In the genomic region with DNA sequence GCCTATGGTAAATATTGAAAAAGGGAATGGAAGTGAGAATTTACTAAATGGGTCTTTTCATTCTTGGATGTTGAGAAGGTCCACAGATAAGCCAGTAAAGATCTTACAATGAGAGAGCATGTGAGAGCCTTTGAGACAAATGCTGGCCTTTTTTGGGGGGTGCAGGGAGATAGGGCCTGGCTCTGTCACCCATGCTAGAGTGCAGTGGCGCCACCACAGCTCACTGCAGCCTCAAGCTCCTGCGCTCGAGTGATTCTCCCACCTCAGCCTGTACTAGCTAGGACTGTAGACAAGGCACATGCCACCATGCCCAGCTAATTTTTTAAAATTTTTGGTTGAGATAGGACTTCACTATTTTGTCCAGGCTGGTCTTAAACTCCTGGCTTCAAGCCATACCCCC, we compare ENCODE assay signal across 30 cellular contexts.
DNase-seq lines count a peak whose midpoint lies in the region; ATAC-seq, FAIRE-seq and TF ChIP-seq lines count a peak whose summit lies in the region.
"Had no signal": no experiment of that assay in that cellular context is flagged by ENCODE, and none has a peak within 500 bp of the region (broad histone marks: within the 10 kb centered on the region; RNA-seq: fewer than 3 reads in every experiment).

No MANE protein-coding gene starts in this region.

- no peak for ATAC-seq in HG03280 (IDR thresholded peaks at IDR 0.05; ENCODE audit: unreplicated experiment)
- ATAC-seq: left lung; naive thymus-derived CD8-positive, alpha-beta T cell had no signal

- H3K23me2 ChIP-seq in H9 (ENCODE audit: insufficient read length, low read depth, low read length, poor library complexity, severe bottlenecking), result no peaks in the 10 kb centered on the region

- TF ChIP-seq CTCF in H9 (conservative IDR thresholded peaks at IDR 0.05), result peak; percentile 51
- no peak for TF ChIP-seq CTCF in SK-N-SH (IDR thresholded peaks at IDR 0.05)
- peak; percentile 33 for TF ChIP-seq CTCF in neural progenitor cell (IDR thresholded peaks at IDR 0.05)

- H2BK120ac ChIP-seq in H9 (ENCODE audit: low read depth, low read length, poor library complexity, severe bottlenecking), result no peak overlapping the region

- H3K9ac ChIP-seq in H9 (ENCODE audit: extremely low read depth, insufficient read length, low read length) (no peak overlapping the region), SK-N-SH (no peak overlapping the region), neural progenitor cell (no peak overlapping the region)

- no peak overlapping the region for H3K56ac ChIP-seq in H9 (ENCODE audit: insufficient read length, low read depth, low read length)

- H3K4me1 Mint-ChIP-seq in H9, result peaks cover 9 to 12% of the 10 kb centered on the region in 2 experiments
- H3K4me1 Mint-ChIP-seq in neural progenitor cell, result no peaks in the 10 kb centered on the region
- H3K4me1 Mint-ChIP-seq: activated naive CD8-positive, alpha-beta T cell treated with anti-CD3 and anti-CD28 coated beads for 36 hours; B cell; immature natural killer cell; mesothelial cell of epicardium; naive thymus-derived CD8-positive, alpha-beta T cell had no signal

- H3K27me3 ChIP-seq in H9 (ENCODE audit: insufficient read depth, low read length) (no peaks in the 10 kb centered on the region), SK-N-SH (ENCODE audit: insufficient read depth) (no peaks in the 10 kb centered on the region), neural progenitor cell (no peaks in the 10 kb centered on the region)
- H3K27me3 ChIP-seq: left lung, MG63, tibial nerve had no signal

- H3K36me3 ChIP-seq in SK-N-SH (replicated peaks in 1 of 2; ENCODE audit: control insufficient read depth in 1 of 2, insufficient read depth in 2 of 2, low read length in 1 of 2) (peaks cover 34 to 50% of the 10 kb centered on the region in 2 experiments), neural progenitor cell (no peaks in the 10 kb centered on the region)

- no peak overlapping the region for H2AK5ac ChIP-seq in H9 (ENCODE audit: insufficient read length, low read length)

- TF ChIP-seq RAD21 in SK-N-SH (IDR thresholded peaks at IDR 0.05; ENCODE audit: low read length), result peak; percentile 33; the same call in 1 of the 2 replicates

- TF ChIP-seq POLR2A in GM12891 (IDR thresholded peaks at IDR 0.05; ENCODE audit: low read depth, low read length), result no peak

- H3K79me2 ChIP-seq in H9 (ENCODE audit: insufficient read depth, low read length) (no peaks in the 10 kb centered on the region), SK-N-SH (ENCODE audit: insufficient read depth) (no peaks in the 10 kb centered on the region; the same call in 1 of the 2 replicates), neural progenitor cell (ENCODE audit: low read depth) (no peaks in the 10 kb centered on the region)

- H3K4me3 ChIP-seq in SK-N-SH (ENCODE audit: low read depth in 2 of 2, low read length in 1 of 2), result no peak overlapping the region
- H3K4me3 ChIP-seq in neural progenitor cell, result no peak overlapping the region
- H3K4me3 ChIP-seq: left lung, MG63, tibial nerve had no signal

- H3K4me3 Mint-ChIP-seq in H9, result no peak overlapping the region
- no peak overlapping the region for H3K4me3 Mint-ChIP-seq in neural progenitor cell
- H3K4me3 Mint-ChIP-seq: activated naive CD8-positive, alpha-beta T cell treated with anti-CD3 and anti-CD28 coated beads for 36 hours; B cell; immature natural killer cell; mesothelial cell of epicardium; naive thymus-derived CD8-positive, alpha-beta T cell; stimulated activated naive CD8-positive, alpha-beta T cell treated with anti-CD3 and anti-CD28 coated beads, Interleukin-15, Interleukin-2, amounts not matched to agents 100 ng/mL and 50 ng/mL, for 24 hours had no signal

- H3K9me3 ChIP-seq in H9 (ENCODE audit: control insufficient read depth, low read depth, low read length) (no peaks in the 10 kb centered on the region), SK-N-SH (no peaks in the 10 kb centered on the region), neural progenitor cell (ENCODE audit: low read depth) (no peaks in the 10 kb centered on the region)
- H3K9me3 ChIP-seq: left lung, MG63, tibial nerve had no signal

- no peak overlapping the region for H3K27ac Mint-ChIP-seq in H9
- no peak overlapping the region for H3K27ac Mint-ChIP-seq in neural progenitor cell
- H3K27ac Mint-ChIP-seq: activated naive CD8-positive, alpha-beta T cell treated with anti-CD3 and anti-CD28 coated beads for 36 hours; B cell; immature natural killer cell; mesothelial cell of epicardium; stimulated activated naive CD8-positive, alpha-beta T cell treated with anti-CD3 and anti-CD28 coated beads, Interleukin-15, Interleukin-2, amounts not matched to agents 100 ng/mL and 50 ng/mL, for 24 hours had no signal

- no peaks in the 10 kb centered on the region for H4K20me1 ChIP-seq in H9 (ENCODE audit: control insufficient read depth, insufficient read depth, insufficient read length)
- no peaks in the 10 kb centered on the region for H4K20me1 ChIP-seq in SK-N-SH (ENCODE audit: insufficient read depth)
- H4K20me1 ChIP-seq in neural progenitor cell (ENCODE audit: low read depth), result no peaks in the 10 kb centered on the region

- H3K27me3 Mint-ChIP-seq in H9 (ENCODE audit: low read depth), result no peaks in the 10 kb centered on the region
- no peaks in the 10 kb centered on the region for H3K27me3 Mint-ChIP-seq in neural progenitor cell (ENCODE audit: insufficient read depth, low read depth)
- H3K27me3 Mint-ChIP-seq: activated naive CD8-positive, alpha-beta T cell treated with anti-CD3 and anti-CD28 coated beads for 36 hours; B cell; naive thymus-derived CD8-positive, alpha-beta T cell; stimulated activated naive CD8-positive, alpha-beta T cell treated with anti-CD3 and anti-CD28 coated beads, Interleukin-15, Interleukin-2, amounts not matched to agents 100 ng/mL and 50 ng/mL, for 24 hours had no signal

- no peak overlapping the region for H4K8ac ChIP-seq in H9 (replicated peaks; ENCODE audit: insufficient read length, low read depth, low read length)

- H3K27ac ChIP-seq in H9 (ENCODE audit: insufficient read length, low read depth, low read length) (no peak overlapping the region), SK-N-SH (ENCODE audit: low read depth in 2 of 2, low read length in 1 of 2) (no peak overlapping the region), neural progenitor cell (no peak overlapping the region)
- H3K27ac ChIP-seq: left lung, tibial nerve had no signal

- no peak overlapping the region for H2BK20ac ChIP-seq in H9 (ENCODE audit: low read depth, low read length, poor library complexity, severe bottlenecking)

- H3K36me3 Mint-ChIP-seq in H9 (ENCODE audit: insufficient read depth in 1 of 3, low read depth in 3 of 3) (peaks cover 11 to 50% (median 30%) of the 10 kb centered on the region in 3 experiments), neural progenitor cell (peaks cover 24% of the 10 kb centered on the region)
- H3K36me3 Mint-ChIP-seq: activated naive CD8-positive, alpha-beta T cell treated with anti-CD3 and anti-CD28 coated beads for 36 hours had no signal

- H2AFZ ChIP-seq in H9 (ENCODE audit: low read length) (no peak overlapping the region), SK-N-SH (ENCODE audit: low read depth) (no peak overlapping the region), neural progenitor cell (replicated peaks) (no peak overlapping the region)

- H2BK12ac ChIP-seq in H9 (ENCODE audit: insufficient read length, low read depth, low read length), result no peak overlapping the region

- FAIRE-seq in GM12891 (lab: Jason Lieb, UNC), result no peak
- FAIRE-seq: A204.1, astrocyte had no signal

- no peak overlapping the region for H3T11ph ChIP-seq in H9 (ENCODE audit: low read length)

- H3K4me1 ChIP-seq in H9 (ENCODE audit: insufficient read depth, low read length), result no peaks in the 10 kb centered on the region
- no peaks in the 10 kb centered on the region; a peak in 2 of 4 replicates for H3K4me1 ChIP-seq in SK-N-SH (ENCODE audit: control insufficient read depth in 1 of 2, insufficient read depth in 2 of 2, low read depth in 1 of 2, low read length in 1 of 2)
- peaks cover 10% of the 10 kb centered on the region for H3K4me1 ChIP-seq in neural progenitor cell
- H3K4me1 ChIP-seq: left lung, tibial nerve had no signal

- H4K5ac ChIP-seq in H9 (ENCODE audit: insufficient read length, low read depth, low read length), result no peak overlapping the region

- DNase-seq in NCI-H1105 treated with DMSO at 0.1 percent for 48 hours (lab: John Stamatoyannopoulos, UW) (peak; percentile 15), NCI-H1105 (lab: John Stamatoyannopoulos, UW) (no peak), H9 (no peak), SK-N-SH (no peak), neural progenitor cell (ENCODE audit: low spot score) (peak; percentile 29), GM12891 (ENCODE audit: insufficient read length, low spot score) (no peak), NCI-H774 (lab: John Stamatoyannopoulos, UW) (no peak)
- DNase-seq: activated CD8-positive, alpha-beta memory T cell treated with anti-CD3 and anti-CD28 coated beads, Interleukin-2, amount 50 U/mL, for 48 hours; activated naive CD8-positive, alpha-beta T cell treated with anti-CD3 and anti-CD28 coated beads for 36 hours; central memory CD4-positive, alpha-beta T cell; COR-L47; dermis blood vessel endothelial cell; immature natural killer cell; IMR-90; left lung; MG63; naive thymus-derived CD8-positive, alpha-beta T cell; NCI-H1694 treated with DMSO at 0.1 percent for 48 hours; NCI-H2227 treated with DMSO at 0.1 percent for 48 hours; NCI-H748 treated with DMSO at 0.1 percent for 48 hours; stimulated activated CD4-positive, alpha-beta T cell treated with anti-CD3 and anti-CD28 coated beads, Interleukin-12 subunit alpha, Interleukin-12 subunit beta, amount 100 ng/mL, for 4 hours; stimulated activated CD4-positive, alpha-beta T cell treated with anti-CD3 and anti-CD28 coated beads, Interleukin-4, amount 100 ng/mL, for 4 hours; T-helper 2 cell had no signal

- TF ChIP-seq EP300 in SK-N-SH (IDR thresholded peaks at IDR 0.05; ENCODE audit: borderline replicate concordance in 1 of 2, low read depth in 1 of 2, low read length in 1 of 2), result no peak

- H3K18ac ChIP-seq in H9 (ENCODE audit: insufficient read length, low read depth, low read length), result no peak overlapping the region

- H3K79me1 ChIP-seq in H9 (ENCODE audit: insufficient read depth, low read depth, low read length, poor library complexity, severe bottlenecking), result no peaks in the 10 kb centered on the region

- H3F3A ChIP-seq in SK-N-SH (replicated peaks; ENCODE audit: insufficient read depth), result no peaks in the 10 kb centered on the region
- no peaks in the 10 kb centered on the region for H3F3A ChIP-seq in neural progenitor cell (ENCODE audit: low read depth)

- no peak overlapping the region for H4K91ac ChIP-seq in H9 (ENCODE audit: insufficient read length, low read depth, low read length)

- no peak overlapping the region for H3K23ac ChIP-seq in H9 (ENCODE audit: insufficient read length, low read depth, low read length)

- H2BK5ac ChIP-seq in H9 (ENCODE audit: insufficient read length, low read length), result no peak overlapping the region

- H3K4ac ChIP-seq in H9 (ENCODE audit: low read depth, low read length), result no peak overlapping the region

- H2BK15ac ChIP-seq in H9 (ENCODE audit: low read depth, low read length), result no peak overlapping the region

- no peaks in the 10 kb centered on the region for H3K9me3 Mint-ChIP-seq in H9
- no peaks in the 10 kb centered on the region for H3K9me3 Mint-ChIP-seq in neural progenitor cell
- H3K9me3 Mint-ChIP-seq: activated naive CD8-positive, alpha-beta T cell treated with anti-CD3 and anti-CD28 coated beads for 36 hours; immature natural killer cell; mesothelial cell of epicardium; naive thymus-derived CD8-positive, alpha-beta T cell; stimulated activated naive CD8-positive, alpha-beta T cell treated with anti-CD3 and anti-CD28 coated beads, Interleukin-15, Interleukin-2, amounts not matched to agents 100 ng/mL and 50 ng/mL, for 24 hours had no signal

- no peak overlapping the region for H3K4me2 ChIP-seq in H9 (ENCODE audit: insufficient read depth, insufficient read length, low read length)
- H3K4me2 ChIP-seq in SK-N-SH, result no peak overlapping the region
- H3K4me2 ChIP-seq in neural progenitor cell, result no peak overlapping the region

- CTCF ChIA-PET in SK-N-SH (lab: Yijun Ruan, JAX), result interaction anchor here (0.9 to 1.6 kb wide), 4 partner anchors 194 to 282 kb away, joined by 3 to 5 read pairs (median 4); no protein-coding TSS in a partner anchor

- no CpG with 5 or more reads among the region's 3 CpGs for WGBS in H9 (ENCODE audit: extremely low coverage, insufficient read length, low lambda C conversion rate)
- WGBS in SK-N-SH (ENCODE audit: low lambda C conversion rate), result no CpG with 5 or more reads among the region's 3 CpGs

- no peaks in the 10 kb centered on the region for H3K9me2 ChIP-seq in SK-N-SH

- no peak overlapping the region for H3K14ac ChIP-seq in H9 (ENCODE audit: insufficient read depth, low read length)

- POLR2A ChIA-PET in SK-N-SH (lab: Yijun Ruan, JAX), result no interaction called here

Comparison
In these comparisons a context has a peak if more than half of its experiments do, and no peak if none do; other contexts are left out.
1. DNase-seq: peak in NCI-H1105 treated with DMSO at 0.1 percent for 48 hours (single experiment) and neural progenitor cell (single experiment); none in NCI-H1105 (single experiment), H9 (single experiment), SK-N-SH (single experiment), GM12891 (single experiment) and NCI-H774 (single experiment).